11 cellular contexts compared by ENCODE assay signal in the genomic region with DNA sequence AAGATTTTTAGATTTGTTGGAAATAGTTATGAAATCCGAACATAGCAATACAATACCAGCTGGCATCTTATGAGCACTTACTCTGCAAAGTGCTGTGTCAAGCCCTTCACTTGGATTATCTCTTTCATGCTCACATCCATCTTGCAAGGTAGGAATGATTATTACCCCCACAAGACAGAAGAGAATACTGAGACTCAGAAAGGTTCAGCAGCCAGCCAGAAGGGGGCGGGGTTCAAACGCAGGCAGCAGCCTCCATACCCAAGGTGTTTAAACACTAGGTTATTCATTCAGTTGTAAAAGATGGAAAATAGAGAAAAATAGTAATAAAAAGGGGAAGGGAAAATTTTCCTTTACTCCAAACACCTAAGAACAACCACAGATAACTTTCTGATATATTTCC.
A peak's percentile ranks its signal among the peaks of the same experiment; 100 is the strongest.
DNase-seq lines count a peak whose midpoint lies in the region; ATAC-seq, FAIRE-seq and TF ChIP-seq lines count a peak whose summit lies in the region.
"Had no signal": no experiment of that assay in that cellular context is flagged by ENCODE, and none has a peak within 500 bp of the region (broad histone marks: within the 10 kb centered on the region; RNA-seq: fewer than 3 reads in every experiment).

No MANE protein-coding gene starts in this region.

- intact Hi-C loops in activated CD4-positive, alpha-beta T cell treated with anti-CD3 and anti-CD28 coated beads, Interleukin-2, amount 10 ng/mL, durations not matched to agents 24 days and 14 days (cut with micrococcal nuclease), result no loop called here

- peaks cover 5% of the 10 kb centered on the region for H3K9me3 Mint-ChIP-seq in activated CD4-positive, alpha-beta T cell treated with anti-CD3 and anti-CD28 coated beads, Interleukin-2, amount 10 ng/mL, durations not matched to agents 24 days and 14 days
- H3K9me3 Mint-ChIP-seq in astrocyte (ENCODE audit: unreplicated experiment), result no peaks in the 10 kb centered on the region

- H2AFZ ChIP-seq in astrocyte (ENCODE audit: low read depth, low read length), result no peak overlapping the region
- H2AFZ ChIP-seq in osteoblast (ENCODE audit: low read length), result no peak overlapping the region

- H3K79me2 ChIP-seq in astrocyte (ENCODE audit: insufficient read depth, low read length), result no peaks in the 10 kb centered on the region
- no peaks in the 10 kb centered on the region for H3K79me2 ChIP-seq in osteoblast (ENCODE audit: insufficient read depth, low read length)

- no peaks in the 10 kb centered on the region for H3K4me1 Mint-ChIP-seq in activated CD4-positive, alpha-beta T cell treated with anti-CD3 and anti-CD28 coated beads, Interleukin-2, amount 10 ng/mL, durations not matched to agents 24 days and 14 days
- H3K4me1 Mint-ChIP-seq in astrocyte (ENCODE audit: low read depth, unreplicated experiment), result peaks cover 47% of the 10 kb centered on the region

- peak; percentile 46 for DNase-seq in activated CD4-positive, alpha-beta T cell treated with anti-CD3 and anti-CD28 coated beads, Interleukin-2, amount 10 ng/mL, durations not matched to agents 24 days and 14 days
- no peak for DNase-seq in activated CD4-positive, alpha-beta T cell treated with anti-CD3 and anti-CD28 coated beads, Interleukin-2, amount 50 U/mL, for 4 hours
- DNase-seq in astrocyte (ENCODE audit: low read depth) (no peak), osteoblast (ENCODE audit: insufficient read length, low spot score, missing footprints) (no peak), Ammon's horn (ENCODE audit: low spot score) (no peak)
- no peak for DNase-seq in activated effector memory CD4-positive, alpha-beta T cell treated with Interleukin-2 at 50 U/mL for 16 hours
- DNase-seq: effector CD8-positive, alpha-beta T cell; naive thymus-derived CD4-positive, alpha-beta T cell had no signal

- no peak overlapping the region for H3K4me3 Mint-ChIP-seq in activated CD4-positive, alpha-beta T cell treated with anti-CD3 and anti-CD28 coated beads, Interleukin-2, amount 10 ng/mL, durations not matched to agents 24 days and 14 days
- no peak overlapping the region for H3K4me3 Mint-ChIP-seq in astrocyte (ENCODE audit: unreplicated experiment)
- H3K4me3 Mint-ChIP-seq: naive thymus-derived CD4-positive, alpha-beta T cell had no signal

- no peaks in the 10 kb centered on the region for H3K36me3 Mint-ChIP-seq in activated CD4-positive, alpha-beta T cell treated with anti-CD3 and anti-CD28 coated beads, Interleukin-2, amount 10 ng/mL, durations not matched to agents 24 days and 14 days (ENCODE audit: low read depth)
- H3K36me3 Mint-ChIP-seq in astrocyte (ENCODE audit: low read depth, unreplicated experiment), result no peaks in the 10 kb centered on the region
- H3K36me3 Mint-ChIP-seq: naive thymus-derived CD4-positive, alpha-beta T cell had no signal

- H3K27ac ChIP-seq in astrocyte (ENCODE audit: low read depth, low read length) (no peak overlapping the region), osteoblast (ENCODE audit: low read depth, low read length) (no peak overlapping the region)
- H3K27ac ChIP-seq: BLaER1 treated with 17β-estradiol and CSF1 and Interleukin-3, amounts not matched to agents 10 nM and 100 nM had no signal

- ATAC-seq in HG03280 (IDR thresholded peaks at IDR 0.05; ENCODE audit: unreplicated experiment) (peak; percentile 57), GM21528 (IDR thresholded peaks at IDR 0.05; ENCODE audit: low FRiP score, unreplicated experiment) (no peak)
- ATAC-seq: naive thymus-derived CD4-positive, alpha-beta T cell had no signal

- H4K20me1 ChIP-seq in astrocyte (ENCODE audit: insufficient read depth, low read length) (no peaks in the 10 kb centered on the region), osteoblast (ENCODE audit: insufficient read depth, low read length) (no peaks in the 10 kb centered on the region)
- H4K20me1 ChIP-seq: BLaER1 treated with 17β-estradiol and CSF1 and Interleukin-3, amounts not matched to agents 10 nM and 100 nM had no signal

- H3K9ac ChIP-seq in astrocyte (ENCODE audit: low read length), result no peak overlapping the region
- H3K9ac ChIP-seq: BLaER1 treated with 17β-estradiol and CSF1 and Interleukin-3, amounts not matched to agents 10 nM and 100 nM had no signal

- H3K4me2 ChIP-seq in astrocyte (ENCODE audit: low read length), result no peak overlapping the region
- H3K4me2 ChIP-seq in osteoblast (ENCODE audit: insufficient read depth, low read length), result no peak overlapping the region
- H3K4me2 ChIP-seq: BLaER1 treated with 17β-estradiol and CSF1 and Interleukin-3, amounts not matched to agents 10 nM and 100 nM had no signal

- TF ChIP-seq CTCF in astrocyte (IDR thresholded peaks at IDR 0.05; ENCODE audit: insufficient read depth, low read depth, low read length), result peak; percentile 36
- TF ChIP-seq CTCF in osteoblast (IDR thresholded peaks at IDR 0.05; ENCODE audit: extremely low read depth, low read depth, low read length), result peak; percentile 32

- peaks cover 13% of the 10 kb centered on the region for H3K4me1 ChIP-seq in astrocyte (ENCODE audit: insufficient read depth, low read length)
- H3K4me1 ChIP-seq in osteoblast (ENCODE audit: insufficient read depth, low read length), result peaks cover 38% of the 10 kb centered on the region

- H3K27me3 Mint-ChIP-seq in activated CD4-positive, alpha-beta T cell treated with anti-CD3 and anti-CD28 coated beads, Interleukin-2, amount 10 ng/mL, durations not matched to agents 24 days and 14 days, result peaks cover 1% of the 10 kb centered on the region
- H3K27me3 Mint-ChIP-seq in astrocyte (ENCODE audit: low read depth, unreplicated experiment), result no peaks in the 10 kb centered on the region

- no peak for FAIRE-seq in astrocyte (lab: Jason Lieb, UNC)

- H3K36me3 ChIP-seq in astrocyte (ENCODE audit: insufficient read depth, low read length) (no peaks in the 10 kb centered on the region), osteoblast (ENCODE audit: insufficient read depth, low read length) (no peaks in the 10 kb centered on the region)
- H3K36me3 ChIP-seq: BLaER1 treated with 17β-estradiol and CSF1 and Interleukin-3, amounts not matched to agents 10 nM and 100 nM had no signal

- no peak overlapping the region for H3K27ac Mint-ChIP-seq in activated CD4-positive, alpha-beta T cell treated with anti-CD3 and anti-CD28 coated beads, Interleukin-2, amount 10 ng/mL, durations not matched to agents 24 days and 14 days
- H3K27ac Mint-ChIP-seq in astrocyte (ENCODE audit: unreplicated experiment), result no peak overlapping the region
- H3K27ac Mint-ChIP-seq: naive thymus-derived CD4-positive, alpha-beta T cell had no signal

- H3K27me3 ChIP-seq in astrocyte (ENCODE audit: insufficient read depth, low read length) (no peaks in the 10 kb centered on the region), osteoblast (ENCODE audit: insufficient read depth, low read length) (no peaks in the 10 kb centered on the region)
- H3K27me3 ChIP-seq: BLaER1 treated with 17β-estradiol and CSF1 and Interleukin-3, amounts not matched to agents 10 nM and 100 nM had no signal

- H3K4me3 ChIP-seq in astrocyte (ENCODE audit: insufficient read depth, low read depth, low read length), result no peak overlapping the region
- H3K4me3 ChIP-seq in osteoblast (ENCODE audit: insufficient read depth, low read length), result no peak overlapping the region
- H3K4me3 ChIP-seq: BLaER1 treated with 17β-estradiol and CSF1 and Interleukin-3, amounts not matched to agents 10 nM and 100 nM had no signal

- no peaks in the 10 kb centered on the region for H3K9me3 ChIP-seq in astrocyte (ENCODE audit: insufficient read depth, low read depth, low read length)
- no peaks in the 10 kb centered on the region for H3K9me3 ChIP-seq in osteoblast (ENCODE audit: low read depth, low read length)
- H3K9me3 ChIP-seq: BLaER1 treated with 17β-estradiol and CSF1 and Interleukin-3, amounts not matched to agents 10 nM and 100 nM had no signal
